22 cellular contexts compared by ENCODE assay signal in the genomic region with DNA sequence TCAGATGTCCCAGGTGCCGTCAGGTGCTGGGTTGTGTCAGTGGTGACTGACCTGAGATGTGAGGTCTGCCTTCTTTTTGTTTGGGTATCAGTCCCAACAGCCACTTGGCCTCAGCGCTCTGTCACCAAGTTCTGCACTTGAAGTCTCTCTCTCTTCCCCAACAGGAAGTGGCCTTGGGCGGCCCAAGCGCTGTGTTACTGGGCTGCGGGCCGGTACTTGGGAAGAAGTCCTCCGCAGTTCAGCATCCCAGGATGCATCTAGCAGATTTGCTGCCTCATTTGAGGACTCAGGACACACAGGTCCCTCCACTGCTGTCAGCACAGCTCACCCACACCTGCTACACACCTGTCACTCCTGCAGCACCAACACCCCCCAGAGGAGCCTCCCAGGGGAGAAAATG. TPM values are rescaled to one million over a fixed set of nuclear protein-coding genes. Genes with fewer than 3 reads are reported as not detected.
"Had no signal": no experiment of that assay in that cellular context is flagged by ENCODE, and none has a peak within 500 bp of the region (broad histone marks: within the 10 kb centered on the region; RNA-seq: fewer than 3 reads in every experiment).

No MANE protein-coding gene starts in this region.

- H3K4me3 ChIP-seq: neural progenitor cell, ovary, suprapubic skin, upper lobe of left lung had no signal

- H3K27ac ChIP-seq: epithelial cell of prostate, neural progenitor cell, ovary, suprapubic skin, upper lobe of left lung had no signal

- DNase-seq: activated CD4-positive, alpha-beta T cell treated with anti-CD3 and anti-CD28 coated beads, Interleukin-2, amount 50 U/mL, for 1 hour; activated CD8-positive, alpha-beta memory T cell treated with anti-CD3 and anti-CD28 coated beads for 24 hours; activated naive CD8-positive, alpha-beta T cell treated with anti-CD3 and anti-CD28 coated beads, Interleukin-2, amount 10 ng/mL, durations not matched to agents 7 days and 5 days; foreskin melanocyte; immature natural killer cell; mammary epithelial cell; naive B cell; ovary; stimulated activated CD4-positive, alpha-beta T cell treated with anti-CD3 and anti-CD28 coated beads, Interleukin-4, amount 100 ng/mL, for 4 hours; stimulated activated CD8-positive, alpha-beta memory T cell treated with anti-CD3 and anti-CD28 coated beads, Interleukin-4, amount 100 ng/mL, for 48 hours had no signal

- H3K4me1 ChIP-seq: neural progenitor cell had no signal

- H3K9me3 ChIP-seq: ovary, suprapubic skin, upper lobe of left lung had no signal

- H3K27me3 ChIP-seq: ovary, suprapubic skin, upper lobe of left lung had no signal

- ATAC-seq: activated CD4-positive, CD25-positive, alpha-beta regulatory T cell treated with anti-CD3 and anti-CD28 coated beads, Interleukin-2, amount 50 U/mL, for 24 hours had no signal

- H3K36me3 ChIP-seq: neural progenitor cell, ovary, suprapubic skin, upper lobe of left lung had no signal

RNA-seq across cellular contexts. Expression of gene LYZL2, which starts 40.1 kb away (rescaled TPM):
- total RNA-seq: activated naive CD8-positive, alpha-beta T cell treated with anti-CD3 and anti-CD28 coated beads, Interleukin-2, amount 10 ng/mL, durations not matched to agents 7 days and 5 days; activated T-helper 1 cell treated with anti-CD3 and anti-CD28 coated beads, Interleukin-12 subunit alpha, Interleukin-12 subunit beta, Interleukin-2, Interleukin-4 antibody, amounts not matched to agents 30 ng/mL and 10 ng/mL and 1 ng/mL, durations not matched to agents 14 hours and 24 hours and 36 hours; aorta; cerebellum; dermis microvascular lymphatic vessel endothelial cell; fibroblast of lung; mammary epithelial cell; mononuclear cell; ovary; skeletal muscle tissue; suprapubic skin; upper lobe of left lung had no signal
- polyA plus RNA-seq: aorta, fibroblast of lung, immature natural killer cell, mammary epithelial cell, ovary had no signal
